ENCODE assay signal across 32 cellular contexts in the genomic region with DNA sequence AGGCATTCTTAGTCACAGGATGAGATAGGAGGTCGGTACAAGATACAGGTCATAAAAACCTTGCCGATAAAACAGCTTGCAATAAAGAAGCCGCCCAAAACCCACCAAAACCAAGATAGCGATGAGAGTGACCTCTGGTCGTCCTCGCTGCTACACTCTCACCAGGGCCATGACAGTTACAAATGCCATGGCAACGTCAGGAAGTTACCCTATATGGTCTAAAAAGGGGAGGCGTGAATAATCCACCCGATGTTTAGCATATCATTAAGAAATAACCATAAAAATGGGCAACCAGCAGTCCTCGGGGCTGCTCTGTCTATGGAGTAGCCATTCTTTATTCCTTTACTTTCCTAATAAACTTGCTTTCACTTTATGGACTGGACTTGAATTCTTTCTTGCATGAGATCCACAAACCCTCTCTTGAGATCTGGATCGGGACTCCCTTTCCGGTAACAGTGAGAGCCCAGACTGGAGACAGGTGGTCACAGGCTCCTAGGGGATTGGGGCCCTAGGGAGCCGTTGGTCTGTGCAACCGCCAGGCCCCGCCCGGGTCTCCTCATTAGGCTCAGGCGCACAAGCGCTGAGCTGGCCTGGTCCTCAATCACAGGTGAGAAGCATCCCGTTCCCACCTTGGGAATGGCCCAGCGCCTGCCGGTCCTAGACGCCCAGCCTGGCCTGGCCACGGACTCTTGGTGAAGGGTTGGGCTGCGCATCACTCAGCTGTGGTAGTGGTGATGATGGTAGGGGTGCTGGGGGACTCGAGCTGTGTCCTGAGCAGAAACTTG.
"Had no signal": no experiment of that assay in that cellular context is flagged by ENCODE, and none has a peak within 500 bp of the region (broad histone marks: within the 10 kb centered on the region; RNA-seq: fewer than 3 reads in every experiment).

No MANE protein-coding gene starts in this region.

- H3K4me3 ChIP-seq: adrenal gland, body of pancreas, esophagus muscularis mucosa, gastrocnemius medialis, heart left ventricle had no signal

- DNase-seq: activated CD4-positive, alpha-beta T cell treated with anti-CD3 and anti-CD28 coated beads for 48 hours; activated CD4-positive, alpha-beta T cell treated with anti-CD3 and anti-CD28 coated beads, Interleukin-2, amount 50 U/mL, for 1 hour; activated CD4-positive, alpha-beta T cell treated with anti-CD3 and anti-CD28 coated beads, Interleukin-2, amount 50 U/mL, for 48 hours; activated CD8-positive, alpha-beta memory T cell treated with anti-CD3 and anti-CD28 coated beads, Interleukin-2, amount 10 ng/mL, durations not matched to agents 7 days and 5 days; activated CD8-positive, alpha-beta memory T cell treated with anti-CD3 and anti-CD28 coated beads, Interleukin-2, amount 50 U/mL, for 4 hours; activated CD8-positive, alpha-beta T cell treated with anti-CD3 and anti-CD28 coated beads for 36 hours; activated effector memory CD4-positive, alpha-beta T cell treated with anti-CD3 and anti-CD28 coated beads, Interleukin-2, amount 50 U/mL, for 16 hours; activated naive CD4-positive, alpha-beta T cell treated with anti-CD3 and anti-CD28 coated beads for 36 hours; activated naive CD8-positive, alpha-beta T cell treated with anti-CD3 and anti-CD28 coated beads for 36 hours; activated naive CD8-positive, alpha-beta T cell treated with anti-CD3 and anti-CD28 coated beads, Interleukin-2, amount 50 U/mL, for 24 hours; activated T-cell treated with anti-CD3 and anti-CD28 coated beads, Interleukin-2, amount 50 U/mL, for 1 hour; activated T-cell treated with anti-CD3 and anti-CD28 coated beads, Interleukin-2, amount 50 U/mL, for 48 hours; adrenal gland; amygdala; aorta; body of pancreas; cortex of kidney; dermis blood vessel endothelial cell; effector CD4-positive, alpha-beta T cell; effector memory CD8-positive, alpha-beta T cell; erythroblast; foreskin keratinocyte; gastrocnemius medialis; glutamatergic neuron; heart left ventricle; T-helper 1 cell; T-helper 17 cell; T1000 had no signal

- H3K27me3 ChIP-seq: adrenal gland, body of pancreas, esophagus muscularis mucosa, foreskin keratinocyte, heart left ventricle had no signal

- H3K4me1 ChIP-seq: adrenal gland, body of pancreas, esophagus muscularis mucosa, foreskin keratinocyte, gastrocnemius medialis, heart left ventricle had no signal

- ATAC-seq: activated CD4-positive, CD25-positive, alpha-beta regulatory T cell treated with anti-CD3 and anti-CD28 coated beads, Interleukin-2, amount 50 U/mL, for 24 hours; activated CD8-positive, alpha-beta memory T cell treated with anti-CD3 and anti-CD28 coated beads, Interleukin-2, amount 10 ng/mL, durations not matched to agents 7 days and 5 days; activated CD8-positive, alpha-beta T cell treated with anti-CD3 and anti-CD28 coated beads for 36 hours; activated naive CD8-positive, alpha-beta T cell treated with anti-CD3 and anti-CD28 coated beads, Interleukin-2, amount 50 U/mL, for 24 hours; body of pancreas; effector memory CD8-positive, alpha-beta T cell; foreskin keratinocyte; gastrocnemius medialis; heart left ventricle; T-helper 17 cell had no signal

- FAIRE-seq: colon had no signal

- H3K27ac ChIP-seq: adrenal gland, body of pancreas, esophagus muscularis mucosa, foreskin keratinocyte, gastrocnemius medialis, heart left ventricle, VCaP had no signal
